Comparison of ENCODE assay signal across 15 cellular contexts in genomic region chr2:128516938-128517337, GRCh38.
DNase-seq lines count a peak whose midpoint lies in the region; TF ChIP-seq lines count a peak whose summit lies in the region.
"Had no signal": no experiment of that assay in that cellular context is flagged by ENCODE, and none has a peak within 500 bp of the region (broad histone marks: within the 10 kb centered on the region; RNA-seq: fewer than 3 reads in every experiment).

No MANE protein-coding gene starts in this region.

- H3K27me3 ChIP-seq in H7 (ENCODE audit: control insufficient read depth, insufficient read depth, low read length): no peaks in the 10 kb centered on the region

- DNase-seq in H7 (peak; percentile 63), neural crest cell (ENCODE audit: low read depth, low spot score) (no peak), endothelial cell (ENCODE audit: low spot score) (no peak), NCI-H82 (lab: John Stamatoyannopoulos, UW) (no peak), DMS79 treated with DMSO at 0.1 percent for 48 hours (lab: John Stamatoyannopoulos, UW) (no peak)
- DNase-seq: C1 segment of cervical spinal cord; Caco-2; CD8-positive, alpha-beta T cell; DMS153; EL; GDM1; GM23248; HFFc6 had no signal

- POLR2A ChIA-PET in HEK293 (lab: Yijun Ruan, JAX): no interaction called here

- H3K36me3 ChIP-seq in H7 (replicated peaks; ENCODE audit: control insufficient read depth, insufficient read depth, low read length) (no peaks in the 10 kb centered on the region), HEK293 (ENCODE audit: control insufficient read depth in 2 of 2, insufficient read depth in 1 of 2, low read length in 2 of 2) (no peaks in the 10 kb centered on the region)

- no peaks in the 10 kb centered on the region for H3K9me3 ChIP-seq in HEK293 (ENCODE audit: control insufficient read depth, insufficient read depth, low read depth, low read length)
- H3K9me3 ChIP-seq: Caco-2 had no signal

- H3K27ac ChIP-seq in HEK293 (ENCODE audit: extremely low read depth, low read depth, low read length): no peak overlapping the region
- H3K27ac ChIP-seq: GM23248 had no signal

- no peak for TF ChIP-seq CTCF in HEK293 (tag by site-specific recombination; IDR thresholded peaks at IDR 0.05)
- no peak for TF ChIP-seq CTCF in neural crest cell (conservative IDR thresholded peaks at IDR 0.05)
- TF ChIP-seq CTCF in endothelial cell (IDR thresholded peaks at IDR 0.05; ENCODE audit: unreplicated experiment): no peak

- H3K36me3 Mint-ChIP-seq in neural crest cell (ENCODE audit: low read depth) (no peaks in the 10 kb centered on the region), endothelial cell (ENCODE audit: low read depth, unreplicated experiment) (no peaks in the 10 kb centered on the region)
- H3K36me3 Mint-ChIP-seq: CD8-positive, alpha-beta T cell had no signal

- H3K4me1 Mint-ChIP-seq in neural crest cell (no peaks in the 10 kb centered on the region), endothelial cell (ENCODE audit: unreplicated experiment) (no peaks in the 10 kb centered on the region)

- H3K4me3 ChIP-seq in H7 (ENCODE audit: insufficient read depth, low read depth, low read length): no peak overlapping the region
- H3K4me3 ChIP-seq in HEK293 (ENCODE audit: low read depth, low read length): no peak overlapping the region
- H3K4me3 ChIP-seq: GM12878, GM23248 had no signal

- CTCF ChIA-PET in HEK293 (lab: Yijun Ruan, JAX): interaction anchor here (0.6 kb wide), 1 partner anchor 436 kb away, joined by 4 read pairs; no protein-coding TSS in a partner anchor

- H3K27ac Mint-ChIP-seq in neural crest cell (ENCODE audit: unreplicated experiment): peak overlapping the region; percentile 5
- H3K27ac Mint-ChIP-seq in endothelial cell (ENCODE audit: unreplicated experiment): no peak overlapping the region
- H3K27ac Mint-ChIP-seq: CD8-positive, alpha-beta T cell; HFFc6 had no signal

- no peaks in the 10 kb centered on the region for H3K9me3 Mint-ChIP-seq in neural crest cell
- no peaks in the 10 kb centered on the region for H3K9me3 Mint-ChIP-seq in endothelial cell (ENCODE audit: unreplicated experiment)
- H3K9me3 Mint-ChIP-seq: CD8-positive, alpha-beta T cell; HFFc6 had no signal

- no peaks in the 10 kb centered on the region for H3K4me1 ChIP-seq in HEK293 (ENCODE audit: control insufficient read depth, insufficient read depth, low read length)
- H3K4me1 ChIP-seq: Caco-2 had no signal

- H3K4me3 Mint-ChIP-seq in neural crest cell: no peak overlapping the region
- no peak overlapping the region for H3K4me3 Mint-ChIP-seq in endothelial cell (ENCODE audit: unreplicated experiment)
- H3K4me3 Mint-ChIP-seq: CD8-positive, alpha-beta T cell; HFFc6 had no signal

- H3K27me3 Mint-ChIP-seq in neural crest cell (ENCODE audit: low read depth) (no peaks in the 10 kb centered on the region), endothelial cell (ENCODE audit: unreplicated experiment) (no peaks in the 10 kb centered on the region)

TF ChIP-seq in HEK293, 187 proteins besides CTCF, POLR2A, EP300 and RAD21:
- no peak for TF ChIP-seq GLIS2 (tag by site-specific recombination; IDR thresholded peaks at IDR 0.05)
- no peak for TF ChIP-seq ZNF549 (tag by site-specific recombination; IDR thresholded peaks at IDR 0.05)
- 0 out of 2 replicates have a peak, but pooled peaks have one; percentile 15 for TF ChIP-seq ZIC2 (tag by site-specific recombination; IDR thresholded peaks at IDR 0.05)
TF ChIP-seq in HEK293: peak in this region for 1.
